In genomic region chr20:48729538-48729937, GRCh38 we compare ENCODE assay signal across 1 cellular context.
TF ChIP-seq lines count a peak whose summit lies in the region.

No MANE protein-coding gene starts in this region.

TF ChIP-seq in WTC11, 78 proteins besides CTCF, POLR2A, EP300 and RAD21 (continued from another document):
- no peak for TF ChIP-seq PRDM15 (CRISPR knock-in tag; IDR thresholded peaks at IDR 0.05)
- no peak for TF ChIP-seq JUN (CRISPR knock-in tag; IDR thresholded peaks at IDR 0.05)
- no peak for TF ChIP-seq ZNF671 (CRISPR knock-in tag; IDR thresholded peaks at IDR 0.05)
- TF ChIP-seq TEAD4 (CRISPR knock-in tag; IDR thresholded peaks at IDR 0.05): no peak
- no peak for TF ChIP-seq FOXP1 (CRISPR knock-in tag; IDR thresholded peaks at IDR 0.05; ENCODE audit: borderline replicate concordance)
